14 cellular contexts compared by ENCODE assay signal in genomic region chr1:210754931-210755670, GRCh38.
DNase-seq lines count a peak whose midpoint lies in the region; ATAC-seq, FAIRE-seq and TF ChIP-seq lines count a peak whose summit lies in the region.
"Had no signal": no experiment of that assay in that cellular context is flagged by ENCODE, and none has a peak within 500 bp of the region (broad histone marks: within the 10 kb centered on the region; RNA-seq: fewer than 3 reads in every experiment).

No MANE protein-coding gene starts in this region.

- H3K9me3 ChIP-seq in K562 (replicated peaks; ENCODE audit: control insufficient read depth, insufficient read depth, low read depth, low read length), result no peaks in the 10 kb centered on the region
- H3K9me3 ChIP-seq: adrenal gland had no signal

- TF ChIP-seq RAD21 in K562 (CRISPR knock-in tag; conservative IDR thresholded peaks at IDR 0.05 in 1 of 2, IDR thresholded peaks at IDR 0.05 in 1 of 2), result no peak

- no peaks in the 10 kb centered on the region for H3K4me1 ChIP-seq in K562 (replicated peaks in 1 of 2; ENCODE audit: control insufficient read depth in 2 of 2, insufficient read depth in 2 of 2, low read length in 2 of 2)
- H3K4me1 ChIP-seq: adrenal gland had no signal

- H3K9me1 ChIP-seq in K562 (ENCODE audit: control insufficient read depth, insufficient read depth, low read length), result no peaks in the 10 kb centered on the region

- no peak overlapping the region for H3K9ac ChIP-seq in K562 (ENCODE audit: insufficient read depth in 1 of 2, low read depth in 2 of 2, low read length in 2 of 2)

- H3K27ac Mint-ChIP-seq in activated naive CD4-positive, alpha-beta T cell treated with anti-CD3 and anti-CD28 coated beads, Interleukin-2, amount 50 U/mL, for 72 hours, result no peak overlapping the region
- H3K27ac Mint-ChIP-seq: activated CD8-positive, alpha-beta memory T cell treated with anti-CD3 and anti-CD28 coated beads, Interleukin-2, amount 10 ng/mL, durations not matched to agents 7 days and 5 days; immature natural killer cell; natural killer cell; T-cell had no signal

- DNase-seq in H7 (peak; percentile 28), NCI-H345 treated with DMSO at 0.1 percent for 48 hours (lab: John Stamatoyannopoulos, UW; ENCODE audit: unreplicated experiment) (peak; percentile 99), K562 (ENCODE audit: extremely low read depth in 1 of 4, low spot score in 3 of 4) (no peak), pons (ENCODE audit: low spot score) (peak; percentile 62), A172 (ENCODE audit: low spot score) (no peak)
- no peak for DNase-seq in activated CD4-positive, alpha-beta T cell treated with anti-CD3 and anti-CD28 coated beads, Interleukin-2, amount 50 U/mL, for 1 hour
- DNase-seq in activated naive CD4-positive, alpha-beta T cell treated with anti-CD3 and anti-CD28 coated beads, Interleukin-2, amount 50 U/mL, for 72 hours (ENCODE audit: low spot score in 2 of 2), result no peak
- DNase-seq: activated CD8-positive, alpha-beta memory T cell treated with anti-CD3 and anti-CD28 coated beads, Interleukin-2, amount 10 ng/mL, durations not matched to agents 7 days and 5 days; adrenal gland; immature natural killer cell; natural killer cell; T-cell had no signal

- H3K4me2 ChIP-seq in K562 (ENCODE audit: insufficient read depth, low read length), result no peak overlapping the region

- no peak for TF ChIP-seq POLR2A in K562 (conservative IDR thresholded peaks at IDR 0.05)

- H2AFZ ChIP-seq in K562 (ENCODE audit: low read depth, low read length), result no peak overlapping the region

- no peak overlapping the region for H3K27ac ChIP-seq in K562 (ENCODE audit: extremely low read depth, low read depth, low read length)
- H3K27ac ChIP-seq: adrenal gland had no signal

- CTCF ChIA-PET in K562 (lab: Yijun Ruan, JAX; ENCODE audit: low intra/inter-chr PET ratio), result no interaction called here

- no peaks in the 10 kb centered on the region for H3K36me3 Mint-ChIP-seq in activated naive CD4-positive, alpha-beta T cell treated with anti-CD3 and anti-CD28 coated beads, Interleukin-2, amount 50 U/mL, for 72 hours
- H3K36me3 Mint-ChIP-seq: activated CD8-positive, alpha-beta memory T cell treated with anti-CD3 and anti-CD28 coated beads, Interleukin-2, amount 10 ng/mL, durations not matched to agents 7 days and 5 days; immature natural killer cell; natural killer cell; T-cell had no signal

- H3K36me3 ChIP-seq in H7 (replicated peaks; ENCODE audit: control insufficient read depth, insufficient read depth, low read length) (no peaks in the 10 kb centered on the region), K562 (ENCODE audit: control insufficient read depth, insufficient read depth, low read length) (no peaks in the 10 kb centered on the region)
- H3K36me3 ChIP-seq: adrenal gland had no signal

- 0% methylated on average over 8 of the region's 8 CpGs for WGBS in K562 (ENCODE audit: insufficient coverage, low coverage, missing lambda C conversion rate)

- intact Hi-C loops in K562 (cut with micrococcal nuclease), result no loop called here

- H3K9me3 Mint-ChIP-seq in activated naive CD4-positive, alpha-beta T cell treated with anti-CD3 and anti-CD28 coated beads, Interleukin-2, amount 50 U/mL, for 72 hours, result no peaks in the 10 kb centered on the region
- H3K9me3 Mint-ChIP-seq: natural killer cell had no signal

- TF ChIP-seq EP300 in K562 (IDR thresholded peaks at IDR 0.05; ENCODE audit: low read length), result no peak

- H4K20me1 ChIP-seq in K562 (replicated peaks; ENCODE audit: control insufficient read depth, insufficient read depth, low read length), result no peaks in the 10 kb centered on the region

- H3K27me3 ChIP-seq in H7 (ENCODE audit: control insufficient read depth, insufficient read depth, low read length) (peaks cover 1% of the 10 kb centered on the region; the same call in 1 of the 2 replicates), K562 (ENCODE audit: control insufficient read depth in 2 of 2, insufficient read depth in 2 of 2, low read length in 2 of 2) (peaks cover 0 to 3% of the 10 kb centered on the region in 2 experiments; a peak in 1 of 5 replicates)
- H3K27me3 ChIP-seq: adrenal gland had no signal

- no peak overlapping the region for H3K4me3 ChIP-seq in H7 (ENCODE audit: insufficient read depth, low read depth, low read length)
- H3K4me3 ChIP-seq in K562, result no peak overlapping the region
- H3K4me3 ChIP-seq: adrenal gland had no signal

- no peak for TF ChIP-seq CTCF in K562 (IDR thresholded peaks at IDR 0.05 in 2 of 3, conservative IDR thresholded peaks at IDR 0.05 in 1 of 3; ENCODE audit: insufficient read depth in 2 of 3, low read depth in 1 of 3, low read length in 3 of 3)

- no TSS peak for BruUV-seq in K562 (replicated peaks; lab: Mats Ljungman, UMichigan)

- in situ Hi-C loops in K562 (cut with MboI), result no loop called here

- POLR2A ChIA-PET in K562 (lab: Yijun Ruan, JAX), result interaction anchor here (0.5 to 1.2 kb wide), 4 partner anchors 29 to 759 kb away, joined by 3 to 4 read pairs (median 4); no protein-coding TSS in a partner anchor

- ATAC-seq in K562, result no peak
- no peak for ATAC-seq in activated CD4-positive, CD25-positive, alpha-beta regulatory T cell treated with anti-CD3 and anti-CD28 coated beads, Interleukin-2, amount 50 U/mL, for 24 hours
- no peak for ATAC-seq in activated naive CD4-positive, alpha-beta T cell treated with anti-CD3 and anti-CD28 coated beads, Interleukin-2, amount 50 U/mL, for 72 hours
- ATAC-seq: activated CD8-positive, alpha-beta memory T cell treated with anti-CD3 and anti-CD28 coated beads, Interleukin-2, amount 10 ng/mL, durations not matched to agents 7 days and 5 days; natural killer cell; T-cell had no signal

- no peak for FAIRE-seq in K562 (lab: Jason Lieb, UNC)
- FAIRE-seq: endothelial cell of umbilical vein had no signal

- no peaks in the 10 kb centered on the region for H3K79me2 ChIP-seq in K562 (ENCODE audit: control insufficient read depth, insufficient read depth, low read length)

TF ChIP-seq in K562, 482 proteins besides CTCF, POLR2A, EP300 and RAD21:
- TF ChIP-seq FOXK2 (conservative IDR thresholded peaks at IDR 0.05 in 1 of 2, IDR thresholded peaks at IDR 0.05 in 1 of 2; ENCODE audit: low read depth in 2 of 2) (no peak), NFIC (IDR thresholded peaks at IDR 0.05) (peak; percentile 56), CTBP1 (IDR thresholded peaks at IDR 0.05; ENCODE audit: borderline replicate concordance) (no peak), ZNF311 (CRISPR knock-in tag; IDR thresholded peaks at IDR 0.05) (no peak), ZNF347 (CRISPR knock-in tag; IDR thresholded peaks at IDR 0.05; ENCODE audit: low read depth) (no peak), EP400 (IDR thresholded peaks at IDR 0.05) (no peak), TFAM (CRISPR knock-in tag; conservative IDR thresholded peaks at IDR 0.05) (no peak), ZNF12 (CRISPR knock-in tag; IDR thresholded peaks at IDR 0.05) (no peak)
TF ChIP-seq in K562: peak in this region for 1.

Comparison
In these comparisons a context has a peak if more than half of its experiments do, and no peak if none do; other contexts are left out.
1. DNase-seq: peak in H7 (single experiment), NCI-H345 treated with DMSO at 0.1 percent for 48 hours (single experiment) and pons (single experiment); none in K562 (0 of 4), activated CD4-positive, alpha-beta T cell treated with anti-CD3 and anti-CD28 coated beads, Interleukin-2, amount 50 U/mL, for 1 hour (single experiment), activated naive CD4-positive, alpha-beta T cell treated with anti-CD3 and anti-CD28 coated beads, Interleukin-2, amount 50 U/mL, for 72 hours (0 of 2) and A172 (single experiment).